Comparison of ENCODE assay signal across 22 cellular contexts in the genomic region with DNA sequence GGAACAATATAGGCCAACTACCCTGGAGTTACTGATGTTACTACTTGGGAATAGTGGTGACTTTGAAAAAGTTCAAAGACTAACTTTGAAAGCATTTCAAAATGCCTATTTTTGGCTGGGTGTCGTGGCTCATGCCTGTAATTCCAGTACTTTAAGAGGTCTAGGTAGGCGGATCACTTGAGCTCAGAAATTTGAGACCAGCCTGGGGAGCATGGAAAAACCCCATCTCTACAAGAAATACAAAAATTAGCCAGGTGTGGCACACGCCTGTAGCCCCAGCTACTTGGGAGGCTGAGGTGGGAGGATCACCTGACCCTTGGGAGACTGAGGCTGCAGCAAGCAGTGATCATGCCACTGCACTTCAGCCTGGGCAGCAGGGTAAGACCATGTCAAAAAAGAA.
"Had no signal": no experiment of that assay in that cellular context is flagged by ENCODE, and none has a peak within 500 bp of the region (broad histone marks: within the 10 kb centered on the region; RNA-seq: fewer than 3 reads in every experiment).

No MANE protein-coding gene starts in this region.

- H3K27ac ChIP-seq: breast epithelium, coronary artery, stomach, upper lobe of left lung had no signal

- H3K36me3 ChIP-seq: breast epithelium, stomach, upper lobe of left lung had no signal

- H3K27me3 ChIP-seq: breast epithelium, stomach, upper lobe of left lung had no signal

- ATAC-seq: activated CD8-positive, alpha-beta T cell treated with anti-CD3 and anti-CD28 coated beads, Interleukin-2, amount 10 ng/mL, durations not matched to agents 7 days and 5 days; activated naive CD8-positive, alpha-beta T cell treated with anti-CD3 and anti-CD28 coated beads, Interleukin-2, amount 50 U/mL, for 24 hours; activated T-cell treated with anti-CD3 and anti-CD28 coated beads, Interleukin-2, amount 50 U/mL, for 4 hours had no signal

- H3K4me3 Mint-ChIP-seq: activated CD8-positive, alpha-beta T cell treated with anti-CD3 and anti-CD28 coated beads, Interleukin-2, amount 10 ng/mL, durations not matched to agents 7 days and 5 days; activated naive CD4-positive, alpha-beta T cell treated with anti-CD3 and anti-CD28 coated beads, Interleukin-2, amount 10 ng/mL, durations not matched to agents 7 days and 5 days; activated naive CD8-positive, alpha-beta T cell treated with anti-CD3 and anti-CD28 coated beads, Interleukin-2, amount 50 U/mL, for 24 hours; activated T-cell treated with anti-CD3 and anti-CD28 coated beads, Interleukin-2, amount 50 U/mL, for 4 hours; mesothelial cell of epicardium had no signal

- H3K4me1 ChIP-seq: breast epithelium had no signal

- H3K36me3 Mint-ChIP-seq: activated naive CD4-positive, alpha-beta T cell treated with anti-CD3 and anti-CD28 coated beads, Interleukin-2, amount 10 ng/mL, durations not matched to agents 7 days and 5 days; mesothelial cell of epicardium had no signal

- H3K4me3 ChIP-seq: breast epithelium, coronary artery, lung, skin epidermis, stomach, upper lobe of left lung had no signal

- H3K9me3 Mint-ChIP-seq: activated CD4-positive, alpha-beta T cell treated with anti-CD3 and anti-CD28 coated beads, Interleukin-2, amount 10 ng/mL, durations not matched to agents 24 days and 14 days; activated naive CD4-positive, alpha-beta T cell treated with anti-CD3 and anti-CD28 coated beads, Interleukin-2, amount 10 ng/mL, durations not matched to agents 7 days and 5 days; activated T-cell treated with anti-CD3 and anti-CD28 coated beads, Interleukin-2, amount 50 U/mL, for 4 hours; mesothelial cell of epicardium had no signal

- H3K9me3 ChIP-seq: breast epithelium, stomach, upper lobe of left lung had no signal

- DNase-seq: activated CD4-positive, alpha-beta T cell treated with anti-CD3 and anti-CD28 coated beads, Interleukin-2, amount 10 ng/mL, durations not matched to agents 24 days and 14 days; activated CD4-positive, CD25-positive, alpha-beta regulatory T cell; activated CD8-positive, alpha-beta T cell treated with anti-CD3 and anti-CD28 coated beads, Interleukin-2, amount 10 ng/mL, durations not matched to agents 7 days and 5 days; activated effector memory CD4-positive, alpha-beta T cell treated with Interleukin-2 at 50 U/mL for 16 hours; activated naive CD4-positive, alpha-beta T cell treated with anti-CD3 and anti-CD28 coated beads, Interleukin-2, amount 10 ng/mL, durations not matched to agents 7 days and 5 days; activated naive CD8-positive, alpha-beta T cell treated with anti-CD3 and anti-CD28 coated beads, Interleukin-2, amount 50 U/mL, for 24 hours; activated T-cell treated with anti-CD3 and anti-CD28 coated beads, Interleukin-2, amount 50 U/mL, for 4 hours; aorta; erythroblast; hypothalamus; islet precursor cell; stimulated activated CD4-positive, alpha-beta T cell treated with anti-CD3 and anti-CD28 coated beads, Interleukin-15, amount 100 ng/mL, for 24 hours; stimulated activated CD4-positive, alpha-beta T cell treated with anti-CD3 and anti-CD28 coated beads, Interleukin-2, amount 100 ng/mL, for 48 hours; stomach; T1000; upper lobe of left lung had no signal

- H3K27ac Mint-ChIP-seq: activated CD4-positive, alpha-beta T cell treated with anti-CD3 and anti-CD28 coated beads, Interleukin-2, amount 10 ng/mL, durations not matched to agents 24 days and 14 days; activated CD8-positive, alpha-beta T cell treated with anti-CD3 and anti-CD28 coated beads, Interleukin-2, amount 10 ng/mL, durations not matched to agents 7 days and 5 days; activated naive CD4-positive, alpha-beta T cell treated with anti-CD3 and anti-CD28 coated beads, Interleukin-2, amount 10 ng/mL, durations not matched to agents 7 days and 5 days; mesothelial cell of epicardium; progenitor cell of endocrine pancreas had no signal
